In the genomic region with DNA sequence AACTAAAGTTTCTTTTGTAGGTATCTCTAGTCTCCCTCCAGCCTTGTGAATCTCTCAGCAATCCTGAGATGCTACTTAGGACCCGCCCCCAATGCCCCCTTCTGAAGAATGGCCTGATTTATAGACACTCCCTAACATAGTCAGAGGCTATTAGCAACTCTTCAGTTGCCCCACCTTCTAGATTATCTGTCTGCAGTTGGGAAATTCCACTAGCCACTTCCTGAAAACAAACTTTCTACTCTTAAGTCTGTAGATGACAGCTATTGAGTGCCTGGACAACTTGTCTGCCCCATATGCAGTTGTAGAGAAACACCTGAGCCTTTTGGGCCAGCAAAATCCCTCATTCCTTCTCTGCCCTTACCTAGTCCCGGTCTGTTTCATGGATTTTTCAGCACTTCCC, we compare ENCODE assay signal across 10 cellular contexts.
A peak's percentile ranks its signal among the peaks of the same experiment; 100 is the strongest.
DNase-seq lines count a peak whose midpoint lies in the region; ATAC-seq and TF ChIP-seq lines count a peak whose summit lies in the region.
"Had no signal": no experiment of that assay in that cellular context is flagged by ENCODE, and none has a peak within 500 bp of the region (broad histone marks: within the 10 kb centered on the region; RNA-seq: fewer than 3 reads in every experiment).

No MANE protein-coding gene starts in this region.

- H3K27ac ChIP-seq in CD8-positive, alpha-beta memory T cell (ENCODE audit: low read depth, low read length), result no peak overlapping the region
- H3K27ac ChIP-seq in sigmoid colon, result no peak overlapping the region
- H3K27ac ChIP-seq: parathyroid adenoma had no signal

- H3K27me3 ChIP-seq in CD8-positive, alpha-beta memory T cell (ENCODE audit: insufficient read depth, low read length, poor library complexity, severe bottlenecking), result no peaks in the 10 kb centered on the region
- no peaks in the 10 kb centered on the region for H3K27me3 ChIP-seq in sigmoid colon

- peaks cover 39 to 71% (median 66%) of the 10 kb centered on the region in 3 donors for H3K4me1 Mint-ChIP-seq in CD8-positive, alpha-beta memory T cell
- H3K4me1 Mint-ChIP-seq in activated T-helper 2 cell treated with anti-CD3 and anti-CD28 coated beads, Interferon-gamma antibody, Interleukin-2, Interleukin-4, amounts not matched to agents 10 μg/mL and 5 μg/mL and 100 μg/mL, durations not matched to agents 14 hours and 24 hours and 36 hours (ENCODE audit: low read depth), result peaks cover 62% of the 10 kb centered on the region
- peaks cover 16% of the 10 kb centered on the region for H3K4me1 Mint-ChIP-seq in mesothelial cell of epicardium

- H3K36me3 ChIP-seq in CD8-positive, alpha-beta memory T cell (ENCODE audit: insufficient read depth, low read length), result no peaks in the 10 kb centered on the region
- no peaks in the 10 kb centered on the region for H3K36me3 ChIP-seq in sigmoid colon

- H3K9me3 ChIP-seq in CD8-positive, alpha-beta memory T cell (ENCODE audit: low read length), result no peaks in the 10 kb centered on the region
- H3K9me3 ChIP-seq in sigmoid colon, result no peaks in the 10 kb centered on the region

- no peak for DNase-seq in CD8-positive, alpha-beta memory T cell
- DNase-seq in GM20000 (ENCODE audit: low spot score) (peak; percentile 44), sigmoid colon (no peak), NCI-H128 (lab: John Stamatoyannopoulos, UW; ENCODE audit: unreplicated experiment) (no peak), amniotic stem cell (lab: John Stamatoyannopoulos, UW) (no peak), mesothelial cell of epicardium (ENCODE audit: low spot score in 2 of 2, unreplicated experiment in 2 of 2) (no peak)
- no peak for DNase-seq in activated T-helper 2 cell treated with anti-CD3 and anti-CD28 coated beads, Interferon-gamma antibody, Interleukin-2, Interleukin-4, amounts not matched to agents 10 μg/mL and 5 μg/mL and 100 μg/mL, durations not matched to agents 14 hours and 24 hours and 36 hours (ENCODE audit: low spot score)

- TF ChIP-seq EP300 in sigmoid colon (IDR thresholded peaks at IDR 0.05), result no peak

- CTCF ChIA-PET in CD8-positive, alpha-beta memory T cell (lab: Charles Lee), result interaction anchor here (1.4 kb wide), 1 partner anchor 8 kb away, joined by 4 read pairs; no protein-coding TSS in a partner anchor

- no peaks in the 10 kb centered on the region for H3K36me3 Mint-ChIP-seq in CD8-positive, alpha-beta memory T cell
- peaks cover 11% of the 10 kb centered on the region for H3K36me3 Mint-ChIP-seq in activated T-helper 2 cell treated with anti-CD3 and anti-CD28 coated beads, Interferon-gamma antibody, Interleukin-2, Interleukin-4, amounts not matched to agents 10 μg/mL and 5 μg/mL and 100 μg/mL, durations not matched to agents 14 hours and 24 hours and 36 hours (ENCODE audit: low read depth)
- no peaks in the 10 kb centered on the region for H3K36me3 Mint-ChIP-seq in mesothelial cell of epicardium
- H3K36me3 Mint-ChIP-seq: activated naive CD4-positive, alpha-beta T cell treated with anti-CD3 and anti-CD28 coated beads, Interleukin-2, amount 50 U/mL, for 24 hours had no signal

- POLR2A ChIA-PET in CD8-positive, alpha-beta memory T cell (lab: Charles Lee), result no interaction called here

- H3K27me3 Mint-ChIP-seq in CD8-positive, alpha-beta memory T cell, result peaks cover 0 to 1% of the 10 kb centered on the region in 2 donors
- H3K27me3 Mint-ChIP-seq in activated T-helper 2 cell treated with anti-CD3 and anti-CD28 coated beads, Interferon-gamma antibody, Interleukin-2, Interleukin-4, amounts not matched to agents 10 μg/mL and 5 μg/mL and 100 μg/mL, durations not matched to agents 14 hours and 24 hours and 36 hours (ENCODE audit: low read depth), result no peaks in the 10 kb centered on the region
- H3K27me3 Mint-ChIP-seq in mesothelial cell of epicardium (ENCODE audit: low read depth), result no peaks in the 10 kb centered on the region
- H3K27me3 Mint-ChIP-seq: activated naive CD4-positive, alpha-beta T cell treated with anti-CD3 and anti-CD28 coated beads, Interleukin-2, amount 50 U/mL, for 24 hours had no signal

- intact Hi-C loops in activated T-helper 2 cell treated with anti-CD3 and anti-CD28 coated beads, Interferon-gamma antibody, Interleukin-2, Interleukin-4, amounts not matched to agents 10 μg/mL and 5 μg/mL and 100 μg/mL, durations not matched to agents 14 hours and 24 hours and 36 hours (cut with micrococcal nuclease), result loop anchor here (1.0 to 2.0 kb wide), 2 partner anchors 36 to 55 kb away; no protein-coding TSS in a partner anchor
- intact Hi-C loops in sigmoid colon (cut with DNase I), result no loop called here

- WGBS in sigmoid colon, 2 donors, result 81 to 84% methylated on average over 2 of the region's 2 CpGs

- ATAC-seq in HG03460 (IDR thresholded peaks at IDR 0.05; ENCODE audit: unreplicated experiment), result peak; percentile 98

- peak overlapping the region in 7 of 8 donors; percentile 5 to 66 (median 56) for H3K27ac Mint-ChIP-seq in CD8-positive, alpha-beta memory T cell
- peak overlapping the region; percentile 48 for H3K27ac Mint-ChIP-seq in activated T-helper 2 cell treated with anti-CD3 and anti-CD28 coated beads, Interferon-gamma antibody, Interleukin-2, Interleukin-4, amounts not matched to agents 10 μg/mL and 5 μg/mL and 100 μg/mL, durations not matched to agents 14 hours and 24 hours and 36 hours
- H3K27ac Mint-ChIP-seq in mesothelial cell of epicardium, result no peak overlapping the region
- H3K27ac Mint-ChIP-seq: activated naive CD4-positive, alpha-beta T cell treated with anti-CD3 and anti-CD28 coated beads, Interleukin-2, amount 50 U/mL, for 24 hours had no signal

- TF ChIP-seq CTCF in GM20000 (IDR thresholded peaks at IDR 0.05; ENCODE audit: extremely low read depth, missing control alignments), result no peak
- no peak for TF ChIP-seq CTCF in sigmoid colon (IDR thresholded peaks at IDR 0.05)
- no peak for TF ChIP-seq CTCF in mesothelial cell of epicardium (IDR thresholded peaks at IDR 0.05; ENCODE audit: unreplicated experiment)

- no peak for TF ChIP-seq POLR2A in sigmoid colon (IDR thresholded peaks at IDR 0.05)

- H3K4me3 ChIP-seq in CD8-positive, alpha-beta memory T cell (ENCODE audit: low read length), result no peak overlapping the region
- H3K4me3 ChIP-seq in sigmoid colon, result no peak overlapping the region

- H3K4me3 Mint-ChIP-seq in CD8-positive, alpha-beta memory T cell, result peak overlapping the region in 6 of 7 donors; percentile 0 to 68 (median 4)
- H3K4me3 Mint-ChIP-seq in activated T-helper 2 cell treated with anti-CD3 and anti-CD28 coated beads, Interferon-gamma antibody, Interleukin-2, Interleukin-4, amounts not matched to agents 10 μg/mL and 5 μg/mL and 100 μg/mL, durations not matched to agents 14 hours and 24 hours and 36 hours (ENCODE audit: low read depth), result no peak overlapping the region
- H3K4me3 Mint-ChIP-seq in mesothelial cell of epicardium, result no peak overlapping the region
- H3K4me3 Mint-ChIP-seq: activated naive CD4-positive, alpha-beta T cell treated with anti-CD3 and anti-CD28 coated beads, Interleukin-2, amount 50 U/mL, for 24 hours had no signal

- H3K4me1 ChIP-seq in CD8-positive, alpha-beta memory T cell (ENCODE audit: insufficient read depth, low read length), result peaks cover 13% of the 10 kb centered on the region
- peaks cover 0 to 42% (median 30%) of the 10 kb centered on the region in 4 donors for H3K4me1 ChIP-seq in sigmoid colon

- no peaks in the 10 kb centered on the region for H3K9me3 Mint-ChIP-seq in CD8-positive, alpha-beta memory T cell
- no peaks in the 10 kb centered on the region for H3K9me3 Mint-ChIP-seq in activated T-helper 2 cell treated with anti-CD3 and anti-CD28 coated beads, Interferon-gamma antibody, Interleukin-2, Interleukin-4, amounts not matched to agents 10 μg/mL and 5 μg/mL and 100 μg/mL, durations not matched to agents 14 hours and 24 hours and 36 hours
- no peaks in the 10 kb centered on the region for H3K9me3 Mint-ChIP-seq in mesothelial cell of epicardium
- H3K9me3 Mint-ChIP-seq: activated naive CD4-positive, alpha-beta T cell treated with anti-CD3 and anti-CD28 coated beads, Interleukin-2, amount 50 U/mL, for 24 hours had no signal

Comparison
In these comparisons a context has a peak if more than half of its experiments do, and no peak if none do; other contexts are left out.
1. H3K4me3 Mint-ChIP-seq: peak in CD8-positive, alpha-beta memory T cell (6 of 7); none in activated T-helper 2 cell treated with anti-CD3 and anti-CD28 coated beads, Interferon-gamma antibody, Interleukin-2, Interleukin-4, amounts not matched to agents 10 μg/mL and 5 μg/mL and 100 μg/mL, durations not matched to agents 14 hours and 24 hours and 36 hours (single experiment) and mesothelial cell of epicardium (single experiment).